ENCODE assay signal across 16 cellular contexts in the genomic region with DNA sequence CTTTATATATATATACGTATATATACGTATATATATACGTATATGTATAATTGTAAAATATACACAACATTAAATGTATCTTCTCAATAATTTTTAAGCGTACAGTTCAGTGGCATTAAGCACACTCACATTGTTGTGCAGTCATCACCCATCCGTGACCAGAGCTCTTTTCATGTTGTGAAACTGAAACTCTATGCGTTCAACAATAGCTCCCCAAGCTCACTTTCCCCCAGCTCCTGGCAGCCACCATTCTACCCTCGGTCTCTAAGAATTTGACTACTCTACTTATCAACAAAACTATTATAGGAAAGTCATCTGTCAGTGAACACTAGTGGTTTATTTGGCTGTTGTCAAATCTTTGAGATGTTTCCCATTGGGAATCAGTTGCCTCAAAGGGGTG.
A peak's percentile ranks its signal among the peaks of the same experiment; 100 is the strongest.
DNase-seq lines count a peak whose midpoint lies in the region; ATAC-seq, FAIRE-seq and TF ChIP-seq lines count a peak whose summit lies in the region.
"Had no signal": no experiment of that assay in that cellular context is flagged by ENCODE, and none has a peak within 500 bp of the region (broad histone marks: within the 10 kb centered on the region; RNA-seq: fewer than 3 reads in every experiment).

No MANE protein-coding gene starts in this region.

- no peak overlapping the region for H3K27ac ChIP-seq in tibial artery
- H3K27ac ChIP-seq: esophagus squamous epithelium had no signal

- H3K9me3 Mint-ChIP-seq in stimulated activated effector memory CD8-positive, alpha-beta T cell treated with anti-CD3 and anti-CD28 coated beads, Interleukin-12 subunit alpha, Interleukin-12 subunit beta, amount 100 ng/mL, for 72 hours = peaks cover 14% of the 10 kb centered on the region
- no peaks in the 10 kb centered on the region for H3K9me3 Mint-ChIP-seq in T-helper 2 cell treated with Interferon-gamma antibody and Interleukin-4, amounts not matched to agents 5 μg/mL and 100 μg/mL, for 36 hours
- H3K9me3 Mint-ChIP-seq: activated naive CD8-positive, alpha-beta T cell treated with anti-CD3 and anti-CD28 coated beads, Interleukin-2, amount 10 ng/mL, durations not matched to agents 7 days and 5 days had no signal

- H3K27me3 Mint-ChIP-seq in T-helper 2 cell treated with Interferon-gamma antibody and Interleukin-4, amounts not matched to agents 5 μg/mL and 100 μg/mL, for 36 hours (ENCODE audit: low read depth) = no peaks in the 10 kb centered on the region
- H3K27me3 Mint-ChIP-seq: activated naive CD8-positive, alpha-beta T cell treated with anti-CD3 and anti-CD28 coated beads, Interleukin-2, amount 10 ng/mL, durations not matched to agents 7 days and 5 days had no signal

- TF ChIP-seq CTCF in tibial artery (IDR thresholded peaks at IDR 0.05) = no peak

- H3K36me3 ChIP-seq in tibial artery = no peaks in the 10 kb centered on the region
- H3K36me3 ChIP-seq: esophagus squamous epithelium had no signal

- FAIRE-seq in GM18507 (lab: Jason Lieb, UNC) = peak; percentile 42
- FAIRE-seq: GM19239, TTC549 had no signal

- no peaks in the 10 kb centered on the region for H3K36me3 Mint-ChIP-seq in stimulated activated effector memory CD8-positive, alpha-beta T cell treated with anti-CD3 and anti-CD28 coated beads, Interleukin-12 subunit alpha, Interleukin-12 subunit beta, amount 100 ng/mL, for 72 hours
- H3K36me3 Mint-ChIP-seq in T-helper 2 cell treated with Interferon-gamma antibody and Interleukin-4, amounts not matched to agents 5 μg/mL and 100 μg/mL, for 36 hours (ENCODE audit: low read depth) = no peaks in the 10 kb centered on the region
- H3K36me3 Mint-ChIP-seq: activated naive CD8-positive, alpha-beta T cell treated with anti-CD3 and anti-CD28 coated beads, Interleukin-2, amount 10 ng/mL, durations not matched to agents 7 days and 5 days had no signal

- no peak overlapping the region for H3K4me3 Mint-ChIP-seq in stimulated activated effector memory CD8-positive, alpha-beta T cell treated with anti-CD3 and anti-CD28 coated beads, Interleukin-12 subunit alpha, Interleukin-12 subunit beta, amount 100 ng/mL, for 72 hours
- H3K4me3 Mint-ChIP-seq in T-helper 2 cell treated with Interferon-gamma antibody and Interleukin-4, amounts not matched to agents 5 μg/mL and 100 μg/mL, for 36 hours = no peak overlapping the region
- H3K4me3 Mint-ChIP-seq: activated naive CD8-positive, alpha-beta T cell treated with anti-CD3 and anti-CD28 coated beads, Interleukin-2, amount 10 ng/mL, durations not matched to agents 7 days and 5 days had no signal

- H3K27ac Mint-ChIP-seq in stimulated activated effector memory CD8-positive, alpha-beta T cell treated with anti-CD3 and anti-CD28 coated beads, Interleukin-12 subunit alpha, Interleukin-12 subunit beta, amount 100 ng/mL, for 72 hours = no peak overlapping the region
- no peak overlapping the region for H3K27ac Mint-ChIP-seq in T-helper 2 cell treated with Interferon-gamma antibody and Interleukin-4, amounts not matched to agents 5 μg/mL and 100 μg/mL, for 36 hours
- H3K27ac Mint-ChIP-seq: activated naive CD8-positive, alpha-beta T cell treated with anti-CD3 and anti-CD28 coated beads, Interleukin-2, amount 10 ng/mL, durations not matched to agents 7 days and 5 days had no signal

- intact Hi-C loops in posterior cingulate gyrus (cut with DNase I) = no loop called here
- intact Hi-C loops in tibial artery (cut with DNase I; ENCODE audit: low total_unique reads) = no loop called here

- H3K4me3 ChIP-seq in tibial artery = no peak overlapping the region
- H3K4me3 ChIP-seq: esophagus squamous epithelium had no signal

- DNase-seq in GM18507 (ENCODE audit: extremely low spot score, insufficient read length, low read depth) (no peak), NAMALWA (ENCODE audit: low spot score) (peak; percentile 28), posterior cingulate gyrus (no peak), tibial artery (no peak)
- no peak for DNase-seq in stimulated activated effector memory CD8-positive, alpha-beta T cell treated with anti-CD3 and anti-CD28 coated beads, Interleukin-12 subunit alpha, Interleukin-12 subunit beta, amount 100 ng/mL, for 72 hours (ENCODE audit: low spot score in 2 of 2)
- no peak for DNase-seq in T-helper 2 cell treated with Interferon-gamma antibody and Interleukin-4, amounts not matched to agents 5 μg/mL and 100 μg/mL, for 36 hours (ENCODE audit: low spot score)
- DNase-seq: activated CD8-positive, alpha-beta memory T cell treated with anti-CD3 and anti-CD28 coated beads for 24 hours; activated naive CD8-positive, alpha-beta T cell treated with anti-CD3 and anti-CD28 coated beads, Interleukin-2, amount 10 ng/mL, durations not matched to agents 7 days and 5 days; esophagus squamous epithelium; mesenchymal stem cell; NCI-H69; SHP77 treated with DMSO at 0.1 percent for 48 hours had no signal

- no peaks in the 10 kb centered on the region for H3K9me3 ChIP-seq in tibial artery
- H3K9me3 ChIP-seq: esophagus squamous epithelium had no signal

- ATAC-seq in GM19397 (IDR thresholded peaks at IDR 0.05; ENCODE audit: unreplicated experiment) (peak; percentile 87), HG02885 (IDR thresholded peaks at IDR 0.05; ENCODE audit: poor library complexity, unreplicated experiment) (peak; percentile 97)
- no peak for ATAC-seq in stimulated activated effector memory CD8-positive, alpha-beta T cell treated with anti-CD3 and anti-CD28 coated beads, Interleukin-12 subunit alpha, Interleukin-12 subunit beta, amount 100 ng/mL, for 72 hours

- no peaks in the 10 kb centered on the region for H3K4me1 ChIP-seq in tibial artery
- H3K4me1 ChIP-seq: esophagus squamous epithelium had no signal

- H3K4me1 Mint-ChIP-seq in stimulated activated effector memory CD8-positive, alpha-beta T cell treated with anti-CD3 and anti-CD28 coated beads, Interleukin-12 subunit alpha, Interleukin-12 subunit beta, amount 100 ng/mL, for 72 hours = no peaks in the 10 kb centered on the region
- no peaks in the 10 kb centered on the region for H3K4me1 Mint-ChIP-seq in T-helper 2 cell treated with Interferon-gamma antibody and Interleukin-4, amounts not matched to agents 5 μg/mL and 100 μg/mL, for 36 hours (ENCODE audit: low read depth)
- H3K4me1 Mint-ChIP-seq: activated naive CD8-positive, alpha-beta T cell treated with anti-CD3 and anti-CD28 coated beads, Interleukin-2, amount 10 ng/mL, durations not matched to agents 7 days and 5 days had no signal

- no peaks in the 10 kb centered on the region for H3K27me3 ChIP-seq in tibial artery
- H3K27me3 ChIP-seq: esophagus squamous epithelium had no signal
